In genomic region chr5:131818001-131818724, GRCh38 we compare ENCODE assay signal across 22 cellular contexts.
"Had no signal": no experiment of that assay in that cellular context is flagged by ENCODE, and none has a peak within 500 bp of the region (broad histone marks: within the 10 kb centered on the region; RNA-seq: fewer than 3 reads in every experiment).

No MANE protein-coding gene starts in this region.

- ATAC-seq: foreskin keratinocyte; heart left ventricle; naive thymus-derived CD8-positive, alpha-beta T cell; right cardiac atrium; upper lobe of right lung had no signal

- DNase-seq: activated CD4-positive, alpha-beta memory T cell treated with anti-CD3 and anti-CD28 coated beads for 36 hours; activated CD4-positive, alpha-beta T cell treated with anti-CD3 and anti-CD28 coated beads for 4 hours; activated CD8-positive, alpha-beta memory T cell treated with anti-CD3 and anti-CD28 coated beads, Interleukin-2, amount 50 U/mL, for 4 hours; activated effector memory CD4-positive, alpha-beta T cell treated with anti-CD3 and anti-CD28 coated beads, Interleukin-2, amount 50 U/mL, for 16 hours; activated naive CD4-positive, alpha-beta T cell treated with anti-CD3 and anti-CD28 coated beads for 36 hours; activated naive CD8-positive, alpha-beta T cell treated with anti-CD3 and anti-CD28 coated beads for 36 hours; activated T-cell treated with anti-CD3 and anti-CD28 coated beads, Interleukin-2, amount 50 U/mL, for 1 hour; amniotic stem cell; caudate nucleus; foreskin keratinocyte; heart left ventricle; hypothalamus; midbrain; naive thymus-derived CD8-positive, alpha-beta T cell; posterior cingulate gyrus; right cardiac atrium; spleen; stimulated activated naive CD4-positive, alpha-beta T cell; tibial artery; upper lobe of right lung had no signal

- H3K4me3 Mint-ChIP-seq: activated CD4-positive, alpha-beta memory T cell treated with anti-CD3 and anti-CD28 coated beads for 36 hours; activated naive CD4-positive, alpha-beta T cell treated with anti-CD3 and anti-CD28 coated beads for 36 hours; activated naive CD8-positive, alpha-beta T cell treated with anti-CD3 and anti-CD28 coated beads for 36 hours; activated T-helper 1 cell treated with anti-CD3 and anti-CD28 coated beads, Interleukin-12 subunit alpha, Interleukin-12 subunit beta, Interleukin-2, Interleukin-4 antibody, amounts not matched to agents 30 ng/mL and 10 ng/mL and 1 ng/mL, durations not matched to agents 14 hours and 24 hours and 36 hours; dendritic cell treated with granulocyte-macrophage colony-stimulating factor and Interleukin-4, amounts not matched to agents 40 ng/mL and 50 ng/mL, for 4 days had no signal

- H3K27ac Mint-ChIP-seq: activated CD4-positive, alpha-beta memory T cell treated with anti-CD3 and anti-CD28 coated beads for 36 hours; activated naive CD4-positive, alpha-beta T cell treated with anti-CD3 and anti-CD28 coated beads for 36 hours; activated naive CD8-positive, alpha-beta T cell treated with anti-CD3 and anti-CD28 coated beads for 36 hours; activated T-helper 1 cell treated with anti-CD3 and anti-CD28 coated beads, Interleukin-12 subunit alpha, Interleukin-12 subunit beta, Interleukin-2, Interleukin-4 antibody, amounts not matched to agents 30 ng/mL and 10 ng/mL and 1 ng/mL, durations not matched to agents 14 hours and 24 hours and 36 hours; dendritic cell treated with granulocyte-macrophage colony-stimulating factor and Interleukin-4, amounts not matched to agents 40 ng/mL and 50 ng/mL, for 4 days had no signal

- H3K9me3 Mint-ChIP-seq: activated CD4-positive, alpha-beta memory T cell treated with anti-CD3 and anti-CD28 coated beads for 36 hours; activated naive CD4-positive, alpha-beta T cell treated with anti-CD3 and anti-CD28 coated beads for 36 hours; activated naive CD8-positive, alpha-beta T cell treated with anti-CD3 and anti-CD28 coated beads for 36 hours; dendritic cell treated with granulocyte-macrophage colony-stimulating factor and Interleukin-4, amounts not matched to agents 40 ng/mL and 50 ng/mL, for 4 days; naive thymus-derived CD8-positive, alpha-beta T cell had no signal

- H3K27me3 Mint-ChIP-seq: activated CD4-positive, alpha-beta memory T cell treated with anti-CD3 and anti-CD28 coated beads for 36 hours; activated naive CD8-positive, alpha-beta T cell treated with anti-CD3 and anti-CD28 coated beads for 36 hours had no signal

- H3K36me3 Mint-ChIP-seq: activated CD4-positive, alpha-beta memory T cell treated with anti-CD3 and anti-CD28 coated beads for 36 hours had no signal
